9 cellular contexts compared by ENCODE assay signal in the genomic region with DNA sequence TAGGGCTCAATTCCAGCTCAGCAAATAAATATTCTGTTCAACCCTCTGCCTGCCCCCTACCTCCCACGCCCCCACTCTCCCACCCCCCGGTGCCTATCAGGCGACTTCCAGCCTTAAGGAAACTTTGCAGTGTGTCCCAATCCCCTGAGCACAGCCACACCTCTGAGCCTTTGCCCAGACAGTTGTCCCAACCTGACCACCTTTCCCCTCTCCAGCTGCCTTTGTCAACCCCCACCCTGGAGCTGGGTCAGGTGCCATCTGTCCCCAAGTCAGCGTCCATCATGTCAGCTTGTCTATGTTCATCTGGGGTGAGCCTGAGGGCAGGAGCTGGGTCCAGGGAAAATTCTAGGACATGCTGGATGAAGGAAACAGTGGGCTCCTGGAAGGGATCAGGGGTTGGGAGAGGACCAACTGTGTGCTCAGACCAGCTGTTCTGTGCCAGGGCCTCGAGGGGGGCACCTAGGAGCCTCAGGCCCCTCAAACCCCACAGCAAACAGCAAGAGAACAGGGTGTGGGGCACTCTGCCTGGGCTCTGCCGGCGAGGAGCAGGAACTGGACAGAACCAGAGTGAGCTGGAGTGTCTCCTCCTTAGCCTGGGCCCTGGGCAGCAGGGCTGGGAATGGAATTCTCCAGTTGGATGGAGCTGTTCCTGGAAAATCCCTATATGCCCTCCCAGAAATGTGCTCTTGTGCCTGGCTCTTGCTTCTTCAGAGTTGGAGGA. TPM values are rescaled to one million over a fixed set of nuclear protein-coding genes. Genes with fewer than 3 reads are reported as not detected.
DNase-seq lines count a peak whose midpoint lies in the region; ATAC-seq and TF ChIP-seq lines count a peak whose summit lies in the region.
"Had no signal": no experiment of that assay in that cellular context is flagged by ENCODE, and none has a peak within 500 bp of the region (broad histone marks: within the 10 kb centered on the region; RNA-seq: fewer than 3 reads in every experiment).

No MANE protein-coding gene starts in this region.

- intact Hi-C loops in left ventricle myocardium inferior (cut with micrococcal nuclease) (no loop called here), uterus (cut with DNase I; ENCODE audit: low total_unique reads) (no loop called here), PC-3 (cut with micrococcal nuclease) (no loop called here)

- CTCF ChIA-PET in PC-3 (lab: Charles Lee) = no interaction called here

- H2AK5ac ChIP-seq in neuronal stem cell (ENCODE audit: low read depth, low read length) = no peak overlapping the region

- H3K36me3 ChIP-seq in WERI-Rb-1 (no peaks in the 10 kb centered on the region), left ventricle myocardium inferior (no peaks in the 10 kb centered on the region), neuronal stem cell (replicated peaks in 1 of 2; ENCODE audit: control insufficient read depth in 2 of 2, insufficient read depth in 2 of 2, low read length in 2 of 2) (no peaks in the 10 kb centered on the region), uterus (no peaks in the 10 kb centered on the region), PC-3 (ENCODE audit: low read depth, low read length) (no peaks in the 10 kb centered on the region)

- POLR2A ChIA-PET in PC-3 (lab: Charles Lee; ENCODE audit: unreplicated experiment) = no interaction called here

- no CpG with 5 or more reads among the region's 7 CpGs for WGBS in neuronal stem cell (ENCODE audit: extremely low coverage in 2 of 2, insufficient read length in 2 of 2, insufficient replicate concordance in 1 of 2), 2 donors

- H3K9me3 ChIP-seq in WERI-Rb-1 (ENCODE audit: severe bottlenecking) = no peaks in the 10 kb centered on the region
- H3K9me3 ChIP-seq in left ventricle myocardium inferior (replicated peaks) = no peaks in the 10 kb centered on the region
- H3K9me3 ChIP-seq in neuronal stem cell (replicated peaks in 1 of 2; ENCODE audit: control insufficient read depth in 2 of 2, insufficient read depth in 1 of 2, low read depth in 1 of 2, low read length in 2 of 2) = no peaks in the 10 kb centered on the region
- no peaks in the 10 kb centered on the region for H3K9me3 ChIP-seq in uterus
- H3K9me3 ChIP-seq in PC-3 (ENCODE audit: low read length) = no peaks in the 10 kb centered on the region

- H3K14ac ChIP-seq in neuronal stem cell (ENCODE audit: low read length) = no peak overlapping the region

- DNase-seq in WERI-Rb-1 (peak; percentile 98), left ventricle myocardium inferior (no peak), neuronal stem cell (ENCODE audit: low spot score) (no peak), uterus (peak in 1 of 2 donors; percentile 55), PC-3 (no peak), T1000 (lab: John Stamatoyannopoulos, UW) (no peak), foreskin keratinocyte (no peak)
- DNase-seq: T-cell had no signal

- TF ChIP-seq POLR2A in uterus (IDR thresholded peaks at IDR 0.05) = no peak

- H3K9me2 ChIP-seq in PC-3 (replicated peaks; ENCODE audit: low read length) = no peaks in the 10 kb centered on the region

- H3K23ac ChIP-seq in neuronal stem cell (ENCODE audit: low read depth, low read length, poor library complexity) = no peak overlapping the region

- no peak overlapping the region for H2BK12ac ChIP-seq in neuronal stem cell (ENCODE audit: low read length)

- no peaks in the 10 kb centered on the region for H3K79me2 ChIP-seq in PC-3 (ENCODE audit: low read length)

- BruUV-seq in PC-3 (replicated peaks; lab: Mats Ljungman, UMichigan) = no TSS peak

- H3K18ac ChIP-seq in neuronal stem cell (ENCODE audit: low read length) = no peak overlapping the region

- TF ChIP-seq CTCF in WERI-Rb-1 (IDR thresholded peaks at IDR 0.05; ENCODE audit: low read depth, low read length) (no peak), left ventricle myocardium inferior (IDR thresholded peaks at IDR 0.05; ENCODE audit: borderline replicate concordance) (no peak), uterus (IDR thresholded peaks at IDR 0.05) (no peak), PC-3 (conservative IDR thresholded peaks at IDR 0.05; ENCODE audit: low read depth, low read length) (no peak), foreskin keratinocyte (conservative IDR thresholded peaks at IDR 0.05) (no peak)

- H3K27me3 ChIP-seq in WERI-Rb-1 (ENCODE audit: insufficient read depth, low read depth, severe bottlenecking) (no peaks in the 10 kb centered on the region), left ventricle myocardium inferior (ENCODE audit: low read depth) (no peaks in the 10 kb centered on the region), neuronal stem cell (ENCODE audit: control insufficient read depth in 3 of 3, insufficient read depth in 3 of 3, low read depth in 1 of 3, low read length in 3 of 3) (peaks cover 0 to 22% (median 0%) of the 10 kb centered on the region in 3 experiments), uterus (no peaks in the 10 kb centered on the region), PC-3 (ENCODE audit: low read length) (no peaks in the 10 kb centered on the region), foreskin keratinocyte (no peaks in the 10 kb centered on the region)

- ATAC-seq in PC-3 (no peak), foreskin keratinocyte (no peak)
- ATAC-seq: T-cell had no signal

- no peak overlapping the region for H4K8ac ChIP-seq in neuronal stem cell (ENCODE audit: low read depth, low read length)

- H2BK120ac ChIP-seq in neuronal stem cell (ENCODE audit: low read depth, low read length) = no peak overlapping the region

- H3K9ac ChIP-seq in neuronal stem cell (ENCODE audit: low read depth, low read length, poor library complexity) (no peak overlapping the region), PC-3 (ENCODE audit: low read length) (no peak overlapping the region)

- H2AFZ ChIP-seq in neuronal stem cell (ENCODE audit: low read length) (peak overlapping the region; percentile 87), PC-3 (ENCODE audit: low read length) (no peak overlapping the region)

- H3K27ac ChIP-seq in WERI-Rb-1 (peak overlapping the region; percentile 99), left ventricle myocardium inferior (replicated peaks) (peak overlapping the region; percentile 96), neuronal stem cell (replicated peaks; ENCODE audit: low read length) (no peak overlapping the region), uterus (peak overlapping the region; percentile 83 to 90), PC-3 (ENCODE audit: low read length) (no peak overlapping the region), foreskin keratinocyte (no peak overlapping the region)

- H3K4me3 ChIP-seq in WERI-Rb-1 (ENCODE audit: low read depth, low read length) (peak overlapping the region; percentile 42; the same call in 1 of the 2 replicates), left ventricle myocardium inferior (no peak overlapping the region), neuronal stem cell (ENCODE audit: low read length in 2 of 2) (no peak overlapping the region), uterus (no peak overlapping the region), PC-3 (ENCODE audit: low read length) (no peak overlapping the region)

- no peak overlapping the region for H3K4ac ChIP-seq in neuronal stem cell (ENCODE audit: low read length)

- H3F3A ChIP-seq in PC-3 (ENCODE audit: low read length, unreplicated experiment) = no peaks in the 10 kb centered on the region

- H3K79me1 ChIP-seq in neuronal stem cell (ENCODE audit: low read depth, low read length) = no peaks in the 10 kb centered on the region

- H4K91ac ChIP-seq in neuronal stem cell (ENCODE audit: low read depth, low read length, poor library complexity) = no peak overlapping the region

- no peaks in the 10 kb centered on the region for H4K20me1 ChIP-seq in PC-3 (ENCODE audit: low read length)

- H3K4me2 ChIP-seq in neuronal stem cell (ENCODE audit: insufficient read depth, low read length, poor library complexity, severe bottlenecking) (no peak overlapping the region), PC-3 (ENCODE audit: low read length) (no peak overlapping the region)

- no peak overlapping the region for H2BK5ac ChIP-seq in neuronal stem cell (ENCODE audit: low read length)

- peak overlapping the region; percentile 24 for H2BK15ac ChIP-seq in neuronal stem cell (ENCODE audit: low read length)

- peaks cover 57% of the 10 kb centered on the region for H3K4me1 ChIP-seq in left ventricle myocardium inferior
- H3K4me1 ChIP-seq in neuronal stem cell (ENCODE audit: control insufficient read depth in 2 of 2, insufficient read depth in 1 of 2, low read depth in 1 of 2, low read length in 2 of 2) = peaks cover 6 to 20% of the 10 kb centered on the region in 2 donors
- peaks cover 4 to 7% of the 10 kb centered on the region in 2 donors for H3K4me1 ChIP-seq in uterus
- H3K4me1 ChIP-seq in PC-3 (ENCODE audit: insufficient read depth, low read length) = peaks cover 4% of the 10 kb centered on the region; the same call in 1 of the 2 replicates
- peaks cover 14% of the 10 kb centered on the region for H3K4me1 ChIP-seq in foreskin keratinocyte

RNA-seq across cellular contexts. Expression of a gene that starts 17.8 kb away (rescaled TPM):
- total RNA-seq in left ventricle myocardium inferior = not detected
- polyA plus RNA-seq in neuronal stem cell (2013, experiment 1 of 2) = not detected
- not detected for polyA plus RNA-seq in neuronal stem cell (2013, experiment 2 of 2)
- total RNA-seq in uterus = 10 to 100 TPM in 1 of 4 donors, not detected in 3; 12.6 TPM
- not detected in 2 replicates for total RNA-seq in PC-3 (2014; rRNA removed)
- total RNA-seq in foreskin keratinocyte = 0.07 TPM in 1 of 2 replicates, not detected in the other
- 0.02 TPM in 1 of 2 replicates, not detected in the other for polyA plus RNA-seq in foreskin keratinocyte
- total RNA-seq: fibroblast of lung, T-cell had no signal
- polyA plus RNA-seq: fibroblast of lung had no signal

RNA-seq across cellular contexts. Expression of a gene that starts 20.6 kb away (rescaled TPM):
- total RNA-seq in left ventricle myocardium inferior (2.8 TPM), uterus (10 to 100 TPM in 2 of 4 donors, 1 to 10 TPM in 1, under 1 TPM in 1; 0.77 to 20.5 (median 6.3) TPM), PC-3 (2014; rRNA removed) (2.8 and 12.7 TPM in 2 replicates), foreskin keratinocyte (14.4 and 19.6 TPM in 2 replicates)
- 8.3 TPM for polyA plus RNA-seq in neuronal stem cell (2013, experiment 1 of 2)
- 8.8 TPM for polyA plus RNA-seq in neuronal stem cell (2013, experiment 2 of 2)
- 2.8 and 4.4 TPM in 2 replicates for polyA plus RNA-seq in foreskin keratinocyte

RNA-seq across cellular contexts. Expression of a gene that starts 24.5 kb away (rescaled TPM):
- total RNA-seq in left ventricle myocardium inferior (135 TPM), uterus (10 to 100 TPM in 3 of 4 donors, 1 to 10 TPM in 1; 7.5 to 32.8 (median 18.8) TPM), PC-3 (2014; rRNA removed) (1.2 and 2.8 TPM in 2 replicates), foreskin keratinocyte (1.5 and 2.2 TPM in 2 replicates)
- 0.32 TPM for polyA plus RNA-seq in neuronal stem cell (2013, experiment 1 of 2)
- 0.30 TPM for polyA plus RNA-seq in neuronal stem cell (2013, experiment 2 of 2)
- 1.7 and 3.1 TPM in 2 replicates for polyA plus RNA-seq in foreskin keratinocyte

RNA-seq across cellular contexts. Expression of a gene that starts 33.3 kb away (rescaled TPM):
- 127 TPM for total RNA-seq in left ventricle myocardium inferior
- polyA plus RNA-seq in neuronal stem cell (2013, experiment 1 of 2) = 93.4 TPM
- 91.2 TPM for polyA plus RNA-seq in neuronal stem cell (2013, experiment 2 of 2)
- total RNA-seq in uterus = 10 to 100 TPM; 15.9 to 76.8 (median 74.2) TPM
- total RNA-seq in PC-3 (2014; rRNA removed) = 147 and 172 TPM in 2 replicates
- total RNA-seq in foreskin keratinocyte = 118 and 134 TPM in 2 replicates
- polyA plus RNA-seq in foreskin keratinocyte = 176 and 179 TPM in 2 replicates

RNA-seq across cellular contexts. Expression of a gene that starts 34.4 kb away (rescaled TPM):
- total RNA-seq in left ventricle myocardium inferior (88.5 TPM), uterus (10 to 100 TPM; 15.0 to 51.0 (median 26.0) TPM), PC-3 (2014; rRNA removed) (15.3 and 15.8 TPM in 2 replicates), foreskin keratinocyte (33.5 and 34.0 TPM in 2 replicates)
- 14.6 TPM for polyA plus RNA-seq in neuronal stem cell (2013, experiment 1 of 2)
- polyA plus RNA-seq in neuronal stem cell (2013, experiment 2 of 2) = 15.0 TPM
- 16.9 and 19.0 TPM in 2 replicates for polyA plus RNA-seq in foreskin keratinocyte

Comparison
In these comparisons a context has a peak if more than half of its experiments do, and no peak if none do; other contexts are left out.
1. H3K27ac ChIP-seq: peak in WERI-Rb-1 (single experiment), left ventricle myocardium inferior (single experiment) and uterus (2 of 2); none in neuronal stem cell (single experiment), PC-3 (single experiment) and foreskin keratinocyte (single experiment).